1 cellular context compared by ENCODE assay signal in the genomic region with DNA sequence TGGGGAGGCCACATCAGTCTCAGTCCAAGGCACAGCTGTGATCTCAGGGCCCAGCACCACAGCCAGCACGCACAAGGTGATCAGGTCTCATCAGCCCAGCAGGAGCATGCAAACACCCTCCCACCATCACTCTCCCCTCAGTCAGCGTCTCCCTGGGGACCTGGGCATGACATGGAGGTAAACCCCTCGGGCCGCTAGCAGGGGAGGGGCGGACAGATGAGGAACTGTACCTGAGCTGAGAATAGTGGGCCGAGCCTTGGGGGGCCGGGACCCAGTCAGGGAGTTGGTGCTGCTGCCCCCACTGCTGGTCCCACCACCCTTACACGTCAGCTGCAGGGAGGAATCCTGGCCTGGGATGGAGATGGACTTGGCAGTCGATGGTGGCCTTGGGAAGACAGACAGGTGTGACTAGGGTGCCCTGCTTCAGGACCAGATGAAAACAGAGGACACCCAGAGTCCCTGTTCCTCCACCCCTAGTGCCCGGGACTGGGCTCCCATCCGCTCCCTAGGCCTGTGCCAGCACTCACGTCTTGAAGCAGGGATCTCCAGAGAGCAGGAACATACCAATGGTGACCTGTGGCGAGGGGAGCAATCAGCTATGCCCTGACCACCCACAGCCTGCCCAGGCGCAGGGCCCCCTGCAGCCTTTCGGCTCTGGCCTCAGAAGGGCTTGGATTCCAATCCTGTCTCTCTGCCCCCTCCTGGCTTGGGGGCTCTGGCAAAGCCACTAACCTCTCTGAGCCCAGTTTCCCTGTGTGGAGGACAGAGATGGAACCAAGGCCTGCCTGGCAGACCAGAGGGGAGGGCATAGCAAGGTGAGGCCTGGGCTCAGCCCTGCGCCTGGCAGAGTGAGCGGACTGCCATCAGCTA.
TF ChIP-seq lines count a peak whose summit lies in the region.

No MANE protein-coding gene starts in this region.

TF ChIP-seq in HepG2, 621 proteins besides CTCF, POLR2A, EP300 and RAD21 (continues in another document):
- TF ChIP-seq GLI4 (CRISPR knock-in tag; IDR thresholded peaks at IDR 0.05; ENCODE audit: borderline replicate concordance) (no peak), EED (CRISPR knock-in tag; IDR thresholded peaks at IDR 0.05) (0 out of 2 replicates have a peak, but pooled peaks have one; percentile 59), ZNF788 (CRISPR knock-in tag; IDR thresholded peaks at IDR 0.05; ENCODE audit: borderline replicate concordance) (0 out of 2 replicates have a peak, but pooled peaks have one; percentile 19), AGO2 (optimal IDR thresholded peaks at IDR 0.05; ENCODE audit: low read depth, low read length) (peak; percentile 73), CHD4 (IDR thresholded peaks at IDR 0.05; ENCODE audit: borderline replicate concordance, low read length) (no peak), SYNCRIP (IDR thresholded peaks at IDR 0.05; ENCODE audit: insufficient read depth, low read depth, low read length) (no peak), HNRNPL (IDR thresholded peaks at IDR 0.05; ENCODE audit: low read depth, low read length) (0 out of 2 replicates have a peak, but pooled peaks have one; percentile 75), KLF15 (CRISPR knock-in tag; IDR thresholded peaks at IDR 0.05; ENCODE audit: borderline replicate concordance) (no peak), ZFX (CRISPR knock-in tag; IDR thresholded peaks at IDR 0.05; ENCODE audit: low read depth) (peak; percentile 25; the same call in 1 of the 2 replicates), RBFOX2 (IDR thresholded peaks at IDR 0.05; ENCODE audit: low read depth, low read length) (0 out of 2 replicates have a peak, but pooled peaks have one; percentile 57), KDM1A (CRISPR knock-in tag; IDR thresholded peaks at IDR 0.05) (no peak), ZBTB40 (IDR thresholded peaks at IDR 0.05) (no peak), ZBTB40 (CRISPR knock-in tag; IDR thresholded peaks at IDR 0.05) (no peak), PRDM10 (CRISPR knock-in tag; IDR thresholded peaks at IDR 0.05; ENCODE audit: low read depth) (peak; percentile 84), ARID5B (CRISPR knock-in tag; IDR thresholded peaks at IDR 0.05) (no peak), BCL6 (CRISPR knock-in tag; IDR thresholded peaks at IDR 0.05) (no peak), CBX5 (CRISPR knock-in tag; IDR thresholded peaks at IDR 0.05; ENCODE audit: borderline replicate concordance) (no peak), ZNF687 (CRISPR knock-in tag; IDR thresholded peaks at IDR 0.05) (peak; percentile 56), ZNF75D (CRISPR knock-in tag; IDR thresholded peaks at IDR 0.05; ENCODE audit: borderline replicate concordance) (0 out of 2 replicates have a peak, but pooled peaks have one; percentile 30)
- TF ChIP-seq, protein P1, sequence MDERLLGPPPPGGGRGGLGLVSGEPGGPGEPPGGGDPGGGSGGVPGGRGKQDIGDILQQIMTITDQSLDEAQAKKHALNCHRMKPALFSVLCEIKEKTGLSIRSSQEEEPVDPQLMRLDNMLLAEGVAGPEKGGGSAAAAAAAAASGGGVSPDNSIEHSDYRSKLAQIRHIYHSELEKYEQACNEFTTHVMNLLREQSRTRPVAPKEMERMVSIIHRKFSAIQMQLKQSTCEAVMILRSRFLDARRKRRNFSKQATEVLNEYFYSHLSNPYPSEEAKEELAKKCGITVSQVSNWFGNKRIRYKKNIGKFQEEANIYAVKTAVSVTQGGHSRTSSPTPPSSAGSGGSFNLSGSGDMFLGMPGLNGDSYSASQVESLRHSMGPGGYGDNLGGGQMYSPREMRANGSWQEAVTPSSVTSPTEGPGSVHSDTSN (CRISPR knock-in tag; IDR thresholded peaks at IDR 0.05), result no peak
- TF ChIP-seq, protein P2, sequence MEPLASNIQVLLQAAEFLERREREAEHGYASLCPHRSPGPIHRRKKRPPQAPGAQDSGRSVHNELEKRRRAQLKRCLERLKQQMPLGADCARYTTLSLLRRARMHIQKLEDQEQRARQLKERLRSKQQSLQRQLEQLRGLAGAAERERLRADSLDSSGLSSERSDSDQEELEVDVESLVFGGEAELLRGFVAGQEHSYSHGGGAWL (CRISPR knock-in tag; IDR thresholded peaks at IDR 0.05), result no peak
